ENCODE assay signal across 8 cellular contexts in the genomic region with DNA sequence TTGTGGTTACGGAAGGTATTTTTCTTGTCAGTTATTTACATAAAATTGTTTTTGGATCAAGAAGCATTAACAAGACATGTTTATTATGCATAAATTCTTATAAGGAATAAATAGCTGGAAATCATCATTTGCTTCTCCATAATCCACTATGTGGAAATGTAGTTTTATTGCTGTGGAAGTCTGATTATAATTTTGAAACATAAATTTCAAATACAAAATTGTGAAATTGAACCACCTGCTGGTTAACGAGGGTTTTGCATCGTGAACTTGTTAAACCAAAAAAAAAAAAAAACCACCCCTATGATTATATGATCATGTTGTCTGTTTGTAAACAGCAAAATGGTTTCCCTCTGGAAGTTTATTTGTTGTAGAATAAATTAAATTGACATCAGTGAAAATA. TPM values are rescaled to one million over a fixed set of nuclear protein-coding genes. Genes with fewer than 3 reads are reported as not detected.
DNase-seq lines count a peak whose midpoint lies in the region; ATAC-seq, FAIRE-seq and TF ChIP-seq lines count a peak whose summit lies in the region.

No MANE protein-coding gene starts in this region.

- no peaks in the 10 kb centered on the region for H3K4me1 ChIP-seq in thyroid gland
- no peaks in the 10 kb centered on the region for H3K4me1 ChIP-seq in right cardiac atrium (ENCODE audit: control insufficient read depth, insufficient read depth, low read length)

- no peaks in the 10 kb centered on the region for H3K27me3 Mint-ChIP-seq in activated naive CD4-positive, alpha-beta T cell treated with anti-CD3 and anti-CD28 coated beads, Interleukin-2, amount 10 ng/mL, durations not matched to agents 7 days and 5 days

- CTCF ChIA-PET in activated naive CD4-positive, alpha-beta T cell treated with anti-CD3 and anti-CD28 coated beads, Interleukin-2, amount 10 ng/mL, durations not matched to agents 7 days and 5 days (lab: Charles Lee), result interaction anchor here (0.6 to 2.2 kb wide), 10 partner anchors 12 to 306 kb away, joined by 3 to 12 read pairs (median 5); a partner anchor contains a TSS

- H3K4me3 ChIP-seq in foreskin fibroblast (ENCODE audit: low read depth in 1 of 2, low read length in 2 of 2) (no peak overlapping the region), thyroid gland (replicated peaks in 1 of 3) (no peak overlapping the region), right cardiac atrium (ENCODE audit: low read length) (no peak overlapping the region)

- peak; percentile 68 for FAIRE-seq in RCC 7860 (lab: Jason Lieb, UNC)

- TF ChIP-seq POLR2A in thyroid gland (IDR thresholded peaks at IDR 0.05), result no peak

- H3K9me3 ChIP-seq in thyroid gland (no peaks in the 10 kb centered on the region), right cardiac atrium (ENCODE audit: control insufficient read depth, low read length) (no peaks in the 10 kb centered on the region)

- no peaks in the 10 kb centered on the region for H3K9me3 Mint-ChIP-seq in activated naive CD4-positive, alpha-beta T cell treated with anti-CD3 and anti-CD28 coated beads, Interleukin-2, amount 10 ng/mL, durations not matched to agents 7 days and 5 days

- peaks cover 46 to 48% of the 10 kb centered on the region in 2 donors for H3K36me3 ChIP-seq in thyroid gland

- DNase-seq in activated naive CD4-positive, alpha-beta T cell treated with anti-CD3 and anti-CD28 coated beads, Interleukin-2, amount 10 ng/mL, durations not matched to agents 7 days and 5 days, result peak; percentile 25
- DNase-seq in activated naive CD4-positive, alpha-beta T cell (lab: John Stamatoyannopoulos, UW), result no peak
- no peak for DNase-seq in RCC 7860 (ENCODE audit: low spot score)
- DNase-seq in foreskin fibroblast, result peak; percentile 4 to 49
- DNase-seq in thyroid gland, result no peak
- DNase-seq in dedifferentiated amniotic fluid mesenchymal stem cell (ENCODE audit: extremely low spot score), result no peak
- DNase-seq in right cardiac atrium, result no peak

- peaks cover 34% of the 10 kb centered on the region for H3K36me3 Mint-ChIP-seq in activated naive CD4-positive, alpha-beta T cell treated with anti-CD3 and anti-CD28 coated beads, Interleukin-2, amount 10 ng/mL, durations not matched to agents 7 days and 5 days

- no peak overlapping the region for H3K4me3 Mint-ChIP-seq in activated naive CD4-positive, alpha-beta T cell treated with anti-CD3 and anti-CD28 coated beads, Interleukin-2, amount 10 ng/mL, durations not matched to agents 7 days and 5 days

- no peaks in the 10 kb centered on the region for H3K4me1 Mint-ChIP-seq in activated naive CD4-positive, alpha-beta T cell treated with anti-CD3 and anti-CD28 coated beads, Interleukin-2, amount 10 ng/mL, durations not matched to agents 7 days and 5 days

- H3K27me3 ChIP-seq in thyroid gland (no peaks in the 10 kb centered on the region), right cardiac atrium (ENCODE audit: control insufficient read depth, insufficient read depth) (no peaks in the 10 kb centered on the region)

- no peak overlapping the region for H3K27ac Mint-ChIP-seq in activated naive CD4-positive, alpha-beta T cell treated with anti-CD3 and anti-CD28 coated beads, Interleukin-2, amount 10 ng/mL, durations not matched to agents 7 days and 5 days

- intact Hi-C loops in thyroid gland (cut with DNase I), result loop anchor here (10.0 kb wide), 1 partner anchor 293 kb away; no protein-coding TSS in a partner anchor
- intact Hi-C loops in right cardiac atrium (cut with DNase I), result loop anchor here in 3 of 4 donors (5.0 to 10.0 kb wide), 2 partner anchors 293 to 295 kb away; no protein-coding TSS in a partner anchor

- TF ChIP-seq CTCF in foreskin fibroblast (IDR thresholded peaks at IDR 0.05; ENCODE audit: low read depth, low read length) (peak; percentile 40), thyroid gland (IDR thresholded peaks at IDR 0.05) (peak in 4 of 6 experiments; percentile 12 to 50 (median 46))

- ATAC-seq in HG03469 (IDR thresholded peaks at IDR 0.05; ENCODE audit: unreplicated experiment), result no peak
- no peak for ATAC-seq in right cardiac atrium

- 55 to 61% methylated on average over 3 of the region's 3 CpGs for WGBS in thyroid gland, 2 donors
- WGBS in right cardiac atrium, result 47% methylated on average over 3 of the region's 3 CpGs

- H3K27ac ChIP-seq in thyroid gland (no peak overlapping the region), right cardiac atrium (ENCODE audit: low read length) (no peak overlapping the region)

RNA-seq across cellular contexts. Expression of a gene that starts 25.9 kb away (rescaled TPM):
- total RNA-seq in thyroid gland (10 to 100 TPM; 16.3 to 19.9 (median 18.6) TPM), right cardiac atrium (10 to 100 TPM in 3 of 4 donors, 1 to 10 TPM in 1; 9.9 to 13.7 (median 12.5) TPM)
- polyA plus RNA-seq in right cardiac atrium, result 5.6 TPM

RNA-seq across cellular contexts. Expression of a gene that starts 35.8 kb away (rescaled TPM):
- total RNA-seq in thyroid gland (10 to 100 TPM; 23.8 to 33.6 (median 26.6) TPM), right cardiac atrium (10 to 100 TPM; 10.6 to 14.5 (median 12.2) TPM)
- polyA plus RNA-seq in right cardiac atrium, result 8.9 TPM

Comparison
In these comparisons a context has a peak if more than half of its experiments do, and no peak if none do; other contexts are left out.
1. DNase-seq: peak in activated naive CD4-positive, alpha-beta T cell treated with anti-CD3 and anti-CD28 coated beads, Interleukin-2, amount 10 ng/mL, durations not matched to agents 7 days and 5 days (single experiment) and foreskin fibroblast (2 of 2); none in activated naive CD4-positive, alpha-beta T cell (0 of 4), RCC 7860 (single experiment), thyroid gland (0 of 2), dedifferentiated amniotic fluid mesenchymal stem cell (single experiment) and right cardiac atrium (0 of 3).